ENCODE assay signal across 11 cellular contexts in genomic region chr3:37456270-37456708, GRCh38. TPM values are rescaled to one million over a fixed set of nuclear protein-coding genes. Genes with fewer than 3 reads are reported as not detected.
DNase-seq lines count a peak whose midpoint lies in the region; ATAC-seq and TF ChIP-seq lines count a peak whose summit lies in the region.
"Had no signal": no experiment of that assay in that cellular context is flagged by ENCODE, and none has a peak within 500 bp of the region (broad histone marks: within the 10 kb centered on the region; RNA-seq: fewer than 3 reads in every experiment).

No MANE protein-coding gene starts in this region.

- H3K36me3 ChIP-seq in mesodermal cell (ENCODE audit: control insufficient read depth, insufficient read depth, low read length), result no peaks in the 10 kb centered on the region
- H3K36me3 ChIP-seq in upper lobe of left lung, result no peaks in the 10 kb centered on the region

- H3K27ac ChIP-seq in mesodermal cell (ENCODE audit: low read depth, low read length, severe bottlenecking) (peak overlapping the region; percentile 41), upper lobe of left lung (peak overlapping the region in 3 of 4 donors; percentile 11 to 34 (median 27))
- H3K27ac ChIP-seq: 22Rv1 had no signal

- DNase-seq in DMS153 treated with DMSO at 0.1 percent for 48 hours (lab: John Stamatoyannopoulos, UW; ENCODE audit: unreplicated experiment), result peak; percentile 16
- DNase-seq in DMS153 (lab: John Stamatoyannopoulos, UW), result no peak
- DNase-seq in epithelial cell of proximal tubule (ENCODE audit: low read depth), result no peak
- peak in 1 of 2 donors; percentile 75 for DNase-seq in upper lobe of left lung
- DNase-seq in RKO (ENCODE audit: low spot score), result no peak
- DNase-seq: NCI-H226 had no signal

- WGBS in mesodermal cell (ENCODE audit: insufficient coverage in 2 of 2), 2 experiments, result 81 to 86% methylated on average over 9 to 11 of the region's 12 CpGs
- 6 to 9% methylated on average over 7 to 12 of the region's 12 CpGs for WGBS in upper lobe of left lung, 2 donors

- TF ChIP-seq POLR2A in upper lobe of left lung (IDR thresholded peaks at IDR 0.05), result no peak

- TF ChIP-seq CTCF in epithelial cell of proximal tubule (conservative IDR thresholded peaks at IDR 0.05; ENCODE audit: low read depth, low read length), result no peak
- TF ChIP-seq CTCF in upper lobe of left lung (IDR thresholded peaks at IDR 0.05), result peak in 1 of 6 experiments; percentile 26

- no peaks in the 10 kb centered on the region for H3K27me3 ChIP-seq in upper lobe of left lung

- no peak for TF ChIP-seq EP300 in upper lobe of left lung (IDR thresholded peaks at IDR 0.05)

- peak; percentile 15 to 39 for ATAC-seq in upper lobe of left lung (ENCODE audit: low FRiP score in 2 of 2)
- no peak for ATAC-seq in GM18909 (IDR thresholded peaks at IDR 0.05; ENCODE audit: poor library complexity, unreplicated experiment)
- ATAC-seq in HG02938 (IDR thresholded peaks at IDR 0.05; ENCODE audit: unreplicated experiment), result no peak
- ATAC-seq: activated T-helper 17 cell treated with anti-CD3 and anti-CD28 coated beads, Interleukin-2, amount 50 U/mL, for 72 hours had no signal

- H3K4me1 ChIP-seq in mesodermal cell (ENCODE audit: control insufficient read depth, insufficient read depth, low read length, poor library complexity, severe bottlenecking), result peaks cover 37% of the 10 kb centered on the region
- peaks cover 52 to 66% (median 62%) of the 10 kb centered on the region in 4 donors for H3K4me1 ChIP-seq in upper lobe of left lung

- no peaks in the 10 kb centered on the region for H3K9me3 ChIP-seq in mesodermal cell (ENCODE audit: control insufficient read depth, low read length)
- H3K9me3 ChIP-seq in upper lobe of left lung, result no peaks in the 10 kb centered on the region

- H3K4me3 ChIP-seq in epithelial cell of proximal tubule (ENCODE audit: low read depth, low read length) (peak overlapping the region; percentile 23), mesodermal cell (ENCODE audit: extremely low read depth, insufficient read depth, low read length, poor library complexity, severe bottlenecking) (no peak overlapping the region), upper lobe of left lung (peak overlapping the region in 1 of 4 donors; percentile 2)

RNA-seq across cellular contexts. Expression of gene ITGA9, which starts 4.3 kb away (rescaled TPM):
- total RNA-seq in epithelial cell of proximal tubule (0.12 and 0.22 TPM in 2 replicates), upper lobe of left lung (10 to 100 TPM; 15.4 to 78.6 (median 31.7) TPM)
- polyA plus RNA-seq in mesodermal cell (2013, experiment 1 of 2), result 35.8 TPM
- 24.7 TPM for polyA plus RNA-seq in mesodermal cell (2013, experiment 2 of 2)

Comparison
In these comparisons a context has a peak if more than half of its experiments do, and no peak if none do; other contexts are left out.
1. ATAC-seq: peak in upper lobe of left lung (2 of 2); none in GM18909 (single experiment) and HG02938 (single experiment).
2. RNA of gene ITGA9, which starts 4.3 kb away (total RNA-seq): 15.4 to 78.6 TPM in upper lobe of left lung; 0.12 to 0.22 TPM in epithelial cell of proximal tubule; every median in the first group is over 10 times any median in the second.